Comparison of ENCODE assay signal across 1 cellular context in genomic region chr4:6495296-6495590, GRCh38.
TF ChIP-seq lines count a peak whose summit lies in the region.

No MANE protein-coding gene starts in this region.

TF ChIP-seq in H1, 55 proteins besides CTCF, POLR2A, EP300 and RAD21:
- TF ChIP-seq NRF1 (IDR thresholded peaks at IDR 0.05; ENCODE audit: low read depth, low read length) (no peak), TEAD4 (IDR thresholded peaks at IDR 0.05; ENCODE audit: low read depth, low read length) (no peak), MAX (IDR thresholded peaks at IDR 0.05) (no peak), CBX5 (IDR thresholded peaks at IDR 0.05; ENCODE audit: low read depth, low read length) (no peak), GTF2F1 (IDR thresholded peaks at IDR 0.05; ENCODE audit: borderline replicate concordance, low read depth, low read length) (no peak), TBP (IDR thresholded peaks at IDR 0.05; ENCODE audit: low read depth, low read length) (no peak), JUND (IDR thresholded peaks at IDR 0.05; ENCODE audit: low read length) (no peak), CHD2 (IDR thresholded peaks at IDR 0.05; ENCODE audit: low read length) (no peak), SIRT6 (IDR thresholded peaks at IDR 0.05; ENCODE audit: low read length) (no peak), ASH2L (IDR thresholded peaks at IDR 0.05; ENCODE audit: low read length) (no peak), ATF2 (IDR thresholded peaks at IDR 0.05; ENCODE audit: low read length) (no peak)
